ENCODE assay signal across 8 cellular contexts in genomic region chr2:177242136-177242987, GRCh38. TPM values are rescaled to one million over a fixed set of nuclear protein-coding genes. Genes with fewer than 3 reads are reported as not detected.
DNase-seq lines count a peak whose midpoint lies in the region; ATAC-seq and TF ChIP-seq lines count a peak whose summit lies in the region.

No MANE protein-coding gene starts in this region.

- H3K27ac ChIP-seq in PC-3 (ENCODE audit: low read length) (peak overlapping the region; percentile 87), mesendoderm (ENCODE audit: low read depth, low read length) (peak overlapping the region; percentile 47), vagina (peak overlapping the region; percentile 65)

- no peaks in the 10 kb centered on the region for H3F3A ChIP-seq in PC-3 (ENCODE audit: low read length, unreplicated experiment)

- peak overlapping the region; percentile 90 for H3K4me2 ChIP-seq in PC-3 (ENCODE audit: low read length)
- no peak overlapping the region for H3K4me2 ChIP-seq in mesendoderm (ENCODE audit: low read length)

- whole genome bisulfite sequencing in mesendoderm (ENCODE audit: extremely low coverage, insufficient coverage, low lambda C conversion rate) = no CpG with 5 or more reads among the region's 5 CpGs

- H2AFZ ChIP-seq in PC-3 (ENCODE audit: low read length) = no peak overlapping the region

- no peak overlapping the region for H2BK120ac ChIP-seq in mesendoderm (ENCODE audit: low read depth, low read length)

- H3K4ac ChIP-seq in mesendoderm (ENCODE audit: low read depth, low read length) = no peak overlapping the region

- H3K9me3 ChIP-seq in PC-3 (ENCODE audit: low read length) (no peaks in the 10 kb centered on the region), vagina (no peaks in the 10 kb centered on the region)

- intact Hi-C loops in PC-3 (cut with micrococcal nuclease) (loop anchor here (1.0 to 2.0 kb wide), 2 partner anchors 21 to 30 kb away; partner anchors contain the start of gene HNRNPA3), vagina (cut with DNase I) (no loop called here)

- H4K8ac ChIP-seq in mesendoderm (ENCODE audit: low read depth, low read length) = no peak overlapping the region

- H3K4me3 ChIP-seq in PC-3 (ENCODE audit: low read length) = peak overlapping the region; percentile 61
- H3K4me3 ChIP-seq in mesendoderm (ENCODE audit: low read length) = no peak overlapping the region
- peak overlapping the region; percentile 1 to 25 for H3K4me3 ChIP-seq in vagina

- no peak for TF ChIP-seq POLR2A in vagina (IDR thresholded peaks at IDR 0.05)

- no peaks in the 10 kb centered on the region for H3K9me2 ChIP-seq in PC-3 (replicated peaks; ENCODE audit: low read length)

- peaks cover 20% of the 10 kb centered on the region for H3K79me1 ChIP-seq in mesendoderm (ENCODE audit: low read length)

- TSS peak; percentile 55 for BruUV-seq in PC-3 (replicated peaks; lab: Mats Ljungman, UMichigan)

- H2AK5ac ChIP-seq in mesendoderm (ENCODE audit: low read length) = no peak overlapping the region

- H3K4me1 ChIP-seq in PC-3 (ENCODE audit: insufficient read depth, low read length) = peaks cover 68% of the 10 kb centered on the region
- peaks cover 14% of the 10 kb centered on the region for H3K4me1 ChIP-seq in mesendoderm (ENCODE audit: control insufficient read depth, low read depth, low read length)
- peaks cover 96% of the 10 kb centered on the region for H3K4me1 ChIP-seq in vagina

- DNase-seq in SIG-M5 treated with dmso at 0.1 percent for 504 hours (lab: John Stamatoyannopoulos, UW; ENCODE audit: unreplicated experiment) = peak; percentile 62
- no peak for DNase-seq in SIG-M5 (lab: John Stamatoyannopoulos, UW)
- DNase-seq in PC-3 = peak; percentile 92
- peak; percentile 98 for DNase-seq in dedifferentiated amniotic fluid mesenchymal stem cell (ENCODE audit: extremely low spot score)
- peak; percentile 72 for DNase-seq in mesendoderm
- DNase-seq in vagina (ENCODE audit: extremely low spot score in 2 of 2) = no peak
- DNase-seq in NCI-H1048 (lab: John Stamatoyannopoulos, UW) = no peak

- H3K79me2 ChIP-seq in PC-3 (ENCODE audit: low read length) = peaks cover 98% of the 10 kb centered on the region
- H3K79me2 ChIP-seq in mesendoderm (ENCODE audit: control insufficient read depth, insufficient read depth, low read length) = peaks cover 61% of the 10 kb centered on the region

- no peak overlapping the region for H2BK15ac ChIP-seq in mesendoderm (replicated peaks; ENCODE audit: low read depth)

- H3K27me3 ChIP-seq in PC-3 (ENCODE audit: low read length) (no peaks in the 10 kb centered on the region), mesendoderm (ENCODE audit: insufficient read depth, low read length, poor library complexity) (no peaks in the 10 kb centered on the region), vagina (no peaks in the 10 kb centered on the region)

- no peak overlapping the region for H3K56ac ChIP-seq in mesendoderm (ENCODE audit: low read length)

- H3K9ac ChIP-seq in PC-3 (ENCODE audit: low read length) (peak overlapping the region; percentile 48), mesendoderm (ENCODE audit: low read length) (no peak overlapping the region)

- TF ChIP-seq CTCF in PC-3 (conservative IDR thresholded peaks at IDR 0.05; ENCODE audit: low read depth, low read length) (no peak), vagina (IDR thresholded peaks at IDR 0.05) (no peak)

- H4K5ac ChIP-seq in mesendoderm (ENCODE audit: low read length) = no peak overlapping the region

- peak; percentile 85 for ATAC-seq in PC-3
- no peak for ATAC-seq in HG03135 (IDR thresholded peaks at IDR 0.05; ENCODE audit: unreplicated experiment)

- CTCF ChIA-PET in PC-3 (lab: Charles Lee) = no interaction called here

- H3K23ac ChIP-seq in mesendoderm (ENCODE audit: low read length) = no peak overlapping the region

- H3K36me3 ChIP-seq in PC-3 (ENCODE audit: low read depth, low read length) = no peaks in the 10 kb centered on the region
- no peaks in the 10 kb centered on the region for H3K36me3 ChIP-seq in mesendoderm (ENCODE audit: control insufficient read depth, insufficient read depth, low read length)
- no peaks in the 10 kb centered on the region for H3K36me3 ChIP-seq in vagina

- H3K18ac ChIP-seq in mesendoderm (ENCODE audit: low read length) = no peak overlapping the region

- POLR2A ChIA-PET in PC-3 (lab: Charles Lee; ENCODE audit: unreplicated experiment) = no interaction called here

- peaks cover 13% of the 10 kb centered on the region for H4K20me1 ChIP-seq in PC-3 (ENCODE audit: low read length)

- H2BK5ac ChIP-seq in mesendoderm (ENCODE audit: low read length) = no peak overlapping the region

RNA-seq across cellular contexts. Expression of gene NFE2L2, which starts 22.2 kb away (rescaled TPM):
- 17.3 and 24.2 TPM in 2 replicates for total RNA-seq in PC-3 (2014; rRNA removed)
- 33.0 TPM for polyA plus RNA-seq in mesendoderm (2013, experiment 1 of 2)
- 35.1 TPM for polyA plus RNA-seq in mesendoderm (2013, experiment 2 of 2)
- total RNA-seq in vagina = 147 TPM

RNA-seq across cellular contexts. Expression of gene HNRNPA3, which starts 29.8 kb away (rescaled TPM):
- 50.3 and 90.2 TPM in 2 replicates for total RNA-seq in PC-3 (2014; rRNA removed)
- polyA plus RNA-seq in mesendoderm (2013, experiment 1 of 2) = 641 TPM
- 604 TPM for polyA plus RNA-seq in mesendoderm (2013, experiment 2 of 2)
- 77.8 TPM for total RNA-seq in vagina

Comparison
In these comparisons a context has a peak if more than half of its experiments do, and no peak if none do; other contexts are left out.
1. DNase-seq: peak in SIG-M5 treated with dmso at 0.1 percent for 504 hours (single experiment), PC-3 (single experiment), dedifferentiated amniotic fluid mesenchymal stem cell (single experiment) and mesendoderm (single experiment); none in SIG-M5 (single experiment), vagina (0 of 2) and NCI-H1048 (single experiment).
2. Peak in every context shown above with its lines, with median percentiles within 50 percentile points of each other: H3K27ac ChIP-seq.